Comparison of ENCODE assay signal across 9 cellular contexts in genomic region chr6:88238065-88238464, GRCh38.
DNase-seq lines count a peak whose midpoint lies in the region; ATAC-seq and TF ChIP-seq lines count a peak whose summit lies in the region.
"Had no signal": no experiment of that assay in that cellular context is flagged by ENCODE, and none has a peak within 500 bp of the region (broad histone marks: within the 10 kb centered on the region; RNA-seq: fewer than 3 reads in every experiment).

No MANE protein-coding gene starts in this region.

- DNase-seq in activated naive CD4-positive, alpha-beta T cell treated with anti-CD3 and anti-CD28 coated beads for 36 hours: peak; percentile 4
- no peak for DNase-seq in activated naive CD4-positive, alpha-beta T cell treated with Interleukin-2 at 50 U/mL for 16 hours
- DNase-seq in astrocyte of the cerebellum (ENCODE audit: low read depth): no peak
- DNase-seq in neural progenitor cell (ENCODE audit: low spot score): peak; percentile 58
- no peak for DNase-seq in prostate gland (ENCODE audit: low spot score)
- no peak for DNase-seq in activated CD8-positive, alpha-beta memory T cell treated with anti-CD3 and anti-CD28 coated beads, Interleukin-2, amount 50 U/mL, for 4 hours

- peaks cover 9% of the 10 kb centered on the region for H3K9me3 Mint-ChIP-seq in activated naive CD4-positive, alpha-beta T cell treated with anti-CD3 and anti-CD28 coated beads for 36 hours
- peaks cover 7% of the 10 kb centered on the region for H3K9me3 Mint-ChIP-seq in neural progenitor cell

- intact Hi-C loops in activated naive CD4-positive, alpha-beta T cell treated with anti-CD3 and anti-CD28 coated beads for 36 hours (cut with micrococcal nuclease): loop anchor here (1.0 to 5.0 kb wide), 2 partner anchors 308 to 406 kb away; no protein-coding TSS in a partner anchor
- intact Hi-C loops in prostate gland (cut with DNase I): no loop called here

- no peaks in the 10 kb centered on the region for H3K36me3 Mint-ChIP-seq in activated naive CD4-positive, alpha-beta T cell treated with anti-CD3 and anti-CD28 coated beads for 36 hours (ENCODE audit: low read depth)
- H3K36me3 Mint-ChIP-seq in neural progenitor cell: no peaks in the 10 kb centered on the region
- H3K36me3 Mint-ChIP-seq: naive thymus-derived CD4-positive, alpha-beta T cell had no signal

- no peak overlapping the region for H2AFZ ChIP-seq in neural progenitor cell (replicated peaks)

- no peak overlapping the region for H3K9ac ChIP-seq in neural progenitor cell

- 29% methylated on average over 1 of the region's 1 CpG for WGBS in prostate gland

- H3K4me2 ChIP-seq in neural progenitor cell: no peak overlapping the region

- no peaks in the 10 kb centered on the region for H3K4me1 Mint-ChIP-seq in activated naive CD4-positive, alpha-beta T cell treated with anti-CD3 and anti-CD28 coated beads for 36 hours (ENCODE audit: low read depth)
- no peaks in the 10 kb centered on the region for H3K4me1 Mint-ChIP-seq in neural progenitor cell
- H3K4me1 Mint-ChIP-seq: naive thymus-derived CD4-positive, alpha-beta T cell had no signal

- H3K27ac Mint-ChIP-seq in activated naive CD4-positive, alpha-beta T cell treated with anti-CD3 and anti-CD28 coated beads for 36 hours: no peak overlapping the region
- H3K27ac Mint-ChIP-seq in neural progenitor cell: no peak overlapping the region
- H3K27ac Mint-ChIP-seq: naive thymus-derived CD4-positive, alpha-beta T cell had no signal

- no peaks in the 10 kb centered on the region for H4K20me1 ChIP-seq in neural progenitor cell (ENCODE audit: low read depth)

- H3K79me2 ChIP-seq in neural progenitor cell (ENCODE audit: low read depth): no peaks in the 10 kb centered on the region

- H3K27ac ChIP-seq in neural progenitor cell (no peak overlapping the region), prostate gland (no peak overlapping the region)

- H3K4me1 ChIP-seq in neural progenitor cell: no peaks in the 10 kb centered on the region
- no peaks in the 10 kb centered on the region for H3K4me1 ChIP-seq in prostate gland (replicated peaks)

- H3K27me3 ChIP-seq in neural progenitor cell: no peaks in the 10 kb centered on the region
- no peaks in the 10 kb centered on the region for H3K27me3 ChIP-seq in prostate gland (replicated peaks; ENCODE audit: insufficient read depth)

- H3K4me3 ChIP-seq in astrocyte of the cerebellum (ENCODE audit: low read depth, low read length) (no peak overlapping the region), neural progenitor cell (no peak overlapping the region), prostate gland (no peak overlapping the region)

- H3K27me3 Mint-ChIP-seq in activated naive CD4-positive, alpha-beta T cell treated with anti-CD3 and anti-CD28 coated beads for 36 hours (ENCODE audit: low read depth): peaks cover 2% of the 10 kb centered on the region
- no peaks in the 10 kb centered on the region for H3K27me3 Mint-ChIP-seq in neural progenitor cell (ENCODE audit: insufficient read depth, low read depth)

- TF ChIP-seq CTCF in astrocyte of the cerebellum (IDR thresholded peaks at IDR 0.05; ENCODE audit: low read depth, low read length, missing control alignments) (peak; percentile 29), neural progenitor cell (IDR thresholded peaks at IDR 0.05) (peak; percentile 61), prostate gland (IDR thresholded peaks at IDR 0.05) (peak in 1 of 4 experiments; percentile 27)

- no peaks in the 10 kb centered on the region for H3K36me3 ChIP-seq in neural progenitor cell
- H3K36me3 ChIP-seq in prostate gland: no peaks in the 10 kb centered on the region

- H3F3A ChIP-seq in neural progenitor cell (ENCODE audit: low read depth): no peaks in the 10 kb centered on the region

- ATAC-seq in HG03159 (IDR thresholded peaks at IDR 0.05; ENCODE audit: unreplicated experiment) (peak; percentile 72), HG02588 (IDR thresholded peaks at IDR 0.05; ENCODE audit: unreplicated experiment) (no peak)
- ATAC-seq: naive thymus-derived CD4-positive, alpha-beta T cell had no signal

- in situ Hi-C loops in astrocyte of the cerebellum (cut with HindIII; ENCODE audit: low sequenced_read_pairs): no loop called here

- CTCF ChIA-PET in activated naive CD4-positive, alpha-beta T cell treated with anti-CD3 and anti-CD28 coated beads for 36 hours (lab: Charles Lee): interaction anchor here (1.1 kb wide), 1 partner anchor 308 kb away, joined by 3 read pairs; no protein-coding TSS in a partner anchor

- no peak for TF ChIP-seq POLR2A in prostate gland (IDR thresholded peaks at IDR 0.05)

- H3K9me3 ChIP-seq in neural progenitor cell (ENCODE audit: low read depth) (peaks cover 5% of the 10 kb centered on the region), prostate gland (no peaks in the 10 kb centered on the region)

- H3K4me3 Mint-ChIP-seq in activated naive CD4-positive, alpha-beta T cell treated with anti-CD3 and anti-CD28 coated beads for 36 hours: no peak overlapping the region
- no peak overlapping the region for H3K4me3 Mint-ChIP-seq in neural progenitor cell
- H3K4me3 Mint-ChIP-seq: naive thymus-derived CD4-positive, alpha-beta T cell had no signal

Comparison
In these comparisons a context has a peak if more than half of its experiments do, and no peak if none do; other contexts are left out.
1. DNase-seq: peak in activated naive CD4-positive, alpha-beta T cell treated with anti-CD3 and anti-CD28 coated beads for 36 hours (single experiment) and neural progenitor cell (single experiment); none in activated naive CD4-positive, alpha-beta T cell treated with Interleukin-2 at 50 U/mL for 16 hours (single experiment), astrocyte of the cerebellum (single experiment), prostate gland (single experiment) and activated CD8-positive, alpha-beta memory T cell treated with anti-CD3 and anti-CD28 coated beads, Interleukin-2, amount 50 U/mL, for 4 hours (single experiment).